Comparison of ENCODE assay signal across 21 cellular contexts in genomic region chr19:4174212-4174894, GRCh38. TPM values are rescaled to one million over a fixed set of nuclear protein-coding genes. Genes with fewer than 3 reads are reported as not detected.
DNase-seq lines count a peak whose midpoint lies in the region; ATAC-seq, FAIRE-seq and TF ChIP-seq lines count a peak whose summit lies in the region.
"Had no signal": no experiment of that assay in that cellular context is flagged by ENCODE, and none has a peak within 500 bp of the region (broad histone marks: within the 10 kb centered on the region; RNA-seq: fewer than 3 reads in every experiment).

No MANE protein-coding gene starts in this region.

- H3K9ac ChIP-seq in K562 (ENCODE audit: insufficient read depth in 1 of 2, low read depth in 2 of 2, low read length in 2 of 2), result peak overlapping the region in 1 of 2 experiments; percentile 64; a peak in 1 of 4 replicates
- H3K9ac ChIP-seq: BLaER1 treated with 17β-estradiol and CSF1 and Interleukin-3, amounts not matched to agents 10 nM and 100 nM had no signal

- in situ Hi-C loops in K562 (cut with MboI) (no loop called here), transverse colon (cut with MboI; ENCODE audit: low pct_ligation_motif_present in 1 of 4, low pct_unique_long_range_greater_than_20kb in 1 of 4, low sequenced_read_pairs in 3 of 4) (no loop called here)

- H3K36me3 ChIP-seq in HEK293 (ENCODE audit: control insufficient read depth in 2 of 2, insufficient read depth in 1 of 2, low read length in 2 of 2), result peaks cover 0 to 22% of the 10 kb centered on the region in 2 experiments; a peak in 2 of 3 replicates
- H3K36me3 ChIP-seq in K562 (ENCODE audit: control insufficient read depth, insufficient read depth, low read length), result peaks cover 16% of the 10 kb centered on the region; the same call in 1 of the 3 replicates
- peaks cover 0 to 10% (median 2%) of the 10 kb centered on the region in 4 donors for H3K36me3 ChIP-seq in transverse colon
- peaks cover 0 to 56% (median 42%) of the 10 kb centered on the region in 6 donors for H3K36me3 ChIP-seq in spleen

- POLR2A ChIA-PET in HEK293 (lab: Yijun Ruan, JAX) (interaction anchor here (0.6 kb wide), 1 partner anchor 10 kb away, joined by 4 read pairs; no protein-coding TSS in a partner anchor), K562 (lab: Yijun Ruan, JAX) (interaction anchor here (1.3 kb wide), 1 partner anchor 21 kb away, joined by 5 read pairs; the partner anchor contains the start of gene CREB3L3)

- ATAC-seq in K562 (peak; percentile 53), left colon (peak; percentile 80), GM18870 (IDR thresholded peaks at IDR 0.05; ENCODE audit: unreplicated experiment) (no peak)
- ATAC-seq: GM12878 had no signal

- CTCF ChIA-PET in HEK293 (lab: Yijun Ruan, JAX) (no interaction called here), K562 (lab: Yijun Ruan, JAX; ENCODE audit: low intra/inter-chr PET ratio) (no interaction called here)

- TF ChIP-seq RAD21 in K562 (CRISPR knock-in tag; conservative IDR thresholded peaks at IDR 0.05 in 1 of 2, IDR thresholded peaks at IDR 0.05 in 1 of 2), result no peak

- H3K4me3 ChIP-seq in HEK293 (ENCODE audit: low read depth, low read length) (no peak overlapping the region), K562 (no peak overlapping the region), transverse colon (no peak overlapping the region), spleen (no peak overlapping the region)
- H3K4me3 ChIP-seq: BLaER1 treated with 17β-estradiol and CSF1 and Interleukin-3, amounts not matched to agents 10 nM and 100 nM; GM12878 had no signal

- no peaks in the 10 kb centered on the region for H3K79me2 ChIP-seq in K562 (ENCODE audit: control insufficient read depth, insufficient read depth, low read length)

- DNase-seq in K562 (ENCODE audit: extremely low read depth in 1 of 4, low spot score in 3 of 4), result peak in 1 of 4 experiments; percentile 25
- peak; percentile 53 to 79 for DNase-seq in left colon
- peak; percentile 65 for DNase-seq in transverse colon
- no peak for DNase-seq in spleen
- DNase-seq in activated CD8-positive, alpha-beta memory T cell treated with anti-CD3 and anti-CD28 coated beads, Interleukin-2, amount 50 U/mL, for 48 hours, result no peak
- DNase-seq: ACHN; Calu3; CD4-positive, CD25-positive, alpha-beta regulatory T cell; DMS 273 treated with DMSO at 0.1 percent for 48 hours; DMS79; HCEC 1CT; KBM-7 had no signal

- peaks cover 8 to 26% of the 10 kb centered on the region in 2 experiments; a peak in 4 of 5 replicates for H3K27me3 ChIP-seq in K562 (ENCODE audit: control insufficient read depth in 2 of 2, insufficient read depth in 2 of 2, low read length in 2 of 2)
- H3K27me3 ChIP-seq in transverse colon, result peaks cover 20% of the 10 kb centered on the region
- H3K27me3 ChIP-seq in spleen (replicated peaks in 1 of 7), result peaks cover 0 to 27% (median 15%) of the 10 kb centered on the region in 7 donors

- H3K9me3 ChIP-seq in HEK293 (ENCODE audit: control insufficient read depth, insufficient read depth, low read depth, low read length) (no peaks in the 10 kb centered on the region), K562 (replicated peaks; ENCODE audit: control insufficient read depth, insufficient read depth, low read depth, low read length) (no peaks in the 10 kb centered on the region), transverse colon (no peaks in the 10 kb centered on the region), spleen (no peaks in the 10 kb centered on the region)
- H3K9me3 ChIP-seq: BLaER1 treated with 17β-estradiol and CSF1 and Interleukin-3, amounts not matched to agents 10 nM and 100 nM had no signal

- no peak overlapping the region for H3K4me2 ChIP-seq in K562 (ENCODE audit: insufficient read depth, low read length)
- H3K4me2 ChIP-seq: BLaER1 treated with 17β-estradiol and CSF1 and Interleukin-3, amounts not matched to agents 10 nM and 100 nM had no signal

- no peaks in the 10 kb centered on the region for H3K4me1 ChIP-seq in HEK293 (ENCODE audit: control insufficient read depth, insufficient read depth, low read length)
- H3K4me1 ChIP-seq in K562 (replicated peaks in 1 of 2; ENCODE audit: control insufficient read depth in 2 of 2, insufficient read depth in 2 of 2, low read length in 2 of 2), result peaks cover 0 to 47% of the 10 kb centered on the region in 2 experiments; a peak in 2 of 5 replicates
- peaks cover 0 to 24% (median 23%) of the 10 kb centered on the region in 4 donors for H3K4me1 ChIP-seq in transverse colon
- H3K4me1 ChIP-seq in spleen, result peaks cover 0 to 8% (median 7%) of the 10 kb centered on the region in 6 donors

- TF ChIP-seq CTCF in HEK293 (tag by site-specific recombination; IDR thresholded peaks at IDR 0.05), result no peak
- TF ChIP-seq CTCF in K562 (IDR thresholded peaks at IDR 0.05 in 2 of 3, conservative IDR thresholded peaks at IDR 0.05 in 1 of 3; ENCODE audit: insufficient read depth in 2 of 3, low read depth in 1 of 3, low read length in 3 of 3), result no peak
- no peak for TF ChIP-seq CTCF in transverse colon (IDR thresholded peaks at IDR 0.05)
- TF ChIP-seq CTCF in spleen (IDR thresholded peaks at IDR 0.05 in 8 of 11, conservative IDR thresholded peaks at IDR 0.05 in 3 of 11), result no peak

- no peak overlapping the region for H2AFZ ChIP-seq in K562 (ENCODE audit: low read depth, low read length)

- H4K20me1 ChIP-seq in K562 (replicated peaks; ENCODE audit: control insufficient read depth, insufficient read depth, low read length), result peaks cover 12% of the 10 kb centered on the region; the same call in 1 of the 2 replicates

- intact Hi-C loops in K562 (cut with micrococcal nuclease) (no loop called here), left colon (cut with DNase I, micrococcal nuclease) (no loop called here), transverse colon (cut with DNase I; ENCODE audit: low total_unique reads) (no loop called here), spleen (cut with DNase I; ENCODE audit: low total_unique reads) (no loop called here)

- no peaks in the 10 kb centered on the region for H3K9me1 ChIP-seq in K562 (ENCODE audit: control insufficient read depth, insufficient read depth, low read length)

- no peak for TF ChIP-seq POLR2A in K562 (conservative IDR thresholded peaks at IDR 0.05)
- no peak for TF ChIP-seq POLR2A in transverse colon (IDR thresholded peaks at IDR 0.05)
- TF ChIP-seq POLR2A in spleen (IDR thresholded peaks at IDR 0.05), result no peak

- WGBS in K562 (ENCODE audit: insufficient coverage, low coverage, missing lambda C conversion rate), result 26% methylated on average over 6 of the region's 21 CpGs
- 69 to 80% methylated on average over 1 to 16 of the region's 21 CpGs for WGBS in transverse colon (ENCODE audit: low coverage in 1 of 2), 2 donors
- WGBS in spleen, 5 donors, result 83 to 94% (median 88%) methylated on average over 13 to 21 of the region's 21 CpGs

- no TSS peak for BruUV-seq in K562 (replicated peaks; lab: Mats Ljungman, UMichigan)

- no peak for TF ChIP-seq EP300 in K562 (IDR thresholded peaks at IDR 0.05; ENCODE audit: low read length)
- TF ChIP-seq EP300 in transverse colon (IDR thresholded peaks at IDR 0.05; ENCODE audit: low read depth), result no peak

- FAIRE-seq in K562 (lab: Jason Lieb, UNC), result no peak
- FAIRE-seq: GM12878, GM18507, GM19239, H1 had no signal

- H3K27ac ChIP-seq in HEK293 (ENCODE audit: extremely low read depth, low read depth, low read length), result no peak overlapping the region
- no peak overlapping the region for H3K27ac ChIP-seq in K562 (ENCODE audit: extremely low read depth, low read depth, low read length)
- peak overlapping the region; percentile 56 to 74 (median 72) for H3K27ac ChIP-seq in transverse colon
- H3K27ac ChIP-seq in spleen, result no peak overlapping the region
- H3K27ac ChIP-seq: BLaER1 treated with 17β-estradiol and CSF1 and Interleukin-3, amounts not matched to agents 10 nM and 100 nM had no signal

RNA-seq across cellular contexts. Expression of gene SIRT6, which starts 8.0 kb away (rescaled TPM):
- total RNA-seq in K562 (2011; cell fraction: chromatin; rRNA removed; ENCODE audit: low replicate concordance), result 19.9 and 49.6 TPM in 2 replicates
- total RNA-seq in K562 (2011; cell fraction: nucleolus; rRNA removed), result 43.2 and 44.7 TPM in 2 replicates
- total RNA-seq in K562 (2011; cell fraction: nucleoplasm; rRNA removed), result 26.7 and 29.2 TPM in 2 replicates
- total RNA-seq in K562 (2014; rRNA removed) (26.7 and 32.5 TPM in 2 replicates), K562 (2014; rRNA removed; fragmentation: Illumina TruSeq; extraction: Trizol) (0.93 and 2.7 TPM in 2 replicates), K562 (2015; rRNA removed; fragmentation: Illumina TruSeq; extraction: Trizol) (10.2 and 11.0 TPM in 2 replicates), K562 (2021) (36.6 and 37.7 TPM in 2 replicates), left colon (100 to 1,000 TPM in 1 of 2 donors, 10 to 100 TPM in 1; 96.1 to 149 TPM), transverse colon (100 to 1,000 TPM; 141 to 215 (median 194) TPM), spleen (10 to 100 TPM; 15.9 to 39.8 (median 27.7) TPM)
- polyA plus RNA-seq in K562 (2011; rRNA removed) (15.0 and 20.8 TPM in 2 replicates), K562 (2014; fragmentation: Illumina TruSeq; extraction: Trizol) (8.0 and 23.9 TPM in 2 replicates), K562 (2014; fragmentation: Nextera tagmentation; extraction: Ambion mirVana) (1 to 10 TPM; 1.4 to 1.8 TPM), K562 (2014; rRNA removed) (37.3 and 41.1 TPM in 2 replicates), spleen (10 to 100 TPM; 23.1 to 37.5 (median 35.6) TPM)
- polyA plus RNA-seq in K562 (2011; cell fraction: cytosol; rRNA removed), result 25.2 and 50.5 TPM in 2 replicates
- 41.0 and 84.2 TPM in 2 replicates for polyA plus RNA-seq in K562 (2011; cell fraction: nucleus; rRNA removed)
- 27.9 and 32.4 TPM in 2 replicates for polyA plus RNA-seq in K562 (2012)
- polyA minus RNA-seq in K562 (2011; rRNA and poly(A)+ RNA removed), result 2.9 and 6.5 TPM in 2 replicates
- polyA minus RNA-seq in K562 (2011; cell fraction: cytosol; rRNA and poly(A)+ RNA removed), result 12.1 and 12.7 TPM in 2 replicates
- polyA minus RNA-seq in K562 (2011; cell fraction: nucleus; rRNA and poly(A)+ RNA removed), result 11.3 and 13.2 TPM in 2 replicates

RNA-seq across cellular contexts. Expression of gene ANKRD24, which starts 8.1 kb away (rescaled TPM):
- total RNA-seq in K562 (2011; cell fraction: chromatin; rRNA removed; ENCODE audit: low replicate concordance), result 0.53 and 1.2 TPM in 2 replicates
- total RNA-seq in K562 (2011; cell fraction: nucleolus; rRNA removed), result 0.13 and 0.17 TPM in 2 replicates
- total RNA-seq in K562 (2011; cell fraction: nucleoplasm; rRNA removed), result 0.15 and 0.37 TPM in 2 replicates
- total RNA-seq in K562 (2014; rRNA removed), result 0.08 TPM in 1 of 2 replicates, not detected in the other
- not detected in 2 replicates for total RNA-seq in K562 (2014; rRNA removed; fragmentation: Illumina TruSeq; extraction: Trizol)
- total RNA-seq in K562 (2015; rRNA removed; fragmentation: Illumina TruSeq; extraction: Trizol), result not detected in 2 replicates
- total RNA-seq in K562 (2021), result 0.07 and 0.38 TPM in 2 replicates
- polyA plus RNA-seq in K562 (2011; rRNA removed), result 0.11 and 0.24 TPM in 2 replicates
- polyA plus RNA-seq in K562 (2011; cell fraction: cytosol; rRNA removed), result 0.31 and 0.34 TPM in 2 replicates
- 0.48 TPM in 2 replicates for polyA plus RNA-seq in K562 (2011; cell fraction: nucleus; rRNA removed)
- 0.09 and 0.51 TPM in 2 replicates for polyA plus RNA-seq in K562 (2012)
- polyA plus RNA-seq in K562 (2014; fragmentation: Illumina TruSeq; extraction: Trizol), result 0.07 TPM in 1 of 2 replicates, not detected in the other
- polyA plus RNA-seq in K562 (2014; fragmentation: Nextera tagmentation; extraction: Ambion mirVana), result not detected
- polyA plus RNA-seq in K562 (2014; rRNA removed), result 0.03 and 0.12 TPM in 2 replicates
- 0.11 and 0.27 TPM in 2 replicates for polyA minus RNA-seq in K562 (2011; rRNA and poly(A)+ RNA removed)
- polyA minus RNA-seq in K562 (2011; cell fraction: cytosol; rRNA and poly(A)+ RNA removed), result not detected in 2 replicates
- 0.11 and 0.13 TPM in 2 replicates for polyA minus RNA-seq in K562 (2011; cell fraction: nucleus; rRNA and poly(A)+ RNA removed)
- total RNA-seq in left colon, result 1 to 10 TPM; 1.0 to 1.1 TPM
- 1 to 10 TPM; 1.2 to 6.4 (median 2.1) TPM for total RNA-seq in transverse colon
- total RNA-seq in spleen, result 1 to 10 TPM in 3 of 7 donors, under 1 TPM in 4; 0.67 to 2.2 (median 0.97) TPM
- 1 to 10 TPM in 1 of 3 donors, under 1 TPM in 2; 0.70 to 1.4 (median 0.80) TPM for polyA plus RNA-seq in spleen

RNA-seq across cellular contexts. Expression of gene CREB3L3, which starts 20.9 kb away (rescaled TPM):
- total RNA-seq in K562 (2011; cell fraction: chromatin; rRNA removed; ENCODE audit: low replicate concordance), result not detected in 2 replicates
- total RNA-seq in K562 (2011; cell fraction: nucleolus; rRNA removed), result not detected in 2 replicates
- total RNA-seq in K562 (2011; cell fraction: nucleoplasm; rRNA removed), result not detected in 2 replicates
- not detected in 2 replicates for total RNA-seq in K562 (2014; rRNA removed)
- not detected in 2 replicates for total RNA-seq in K562 (2014; rRNA removed; fragmentation: Illumina TruSeq; extraction: Trizol)
- total RNA-seq in K562 (2015; rRNA removed; fragmentation: Illumina TruSeq; extraction: Trizol), result 0.11 TPM in 1 of 2 replicates, not detected in the other
- 0.07 TPM in 1 of 2 replicates, not detected in the other for total RNA-seq in K562 (2021)
- 0.03 TPM in 1 of 2 replicates, not detected in the other for polyA plus RNA-seq in K562 (2011; rRNA removed)
- polyA plus RNA-seq in K562 (2011; cell fraction: cytosol; rRNA removed), result not detected in 2 replicates
- not detected in 2 replicates for polyA plus RNA-seq in K562 (2011; cell fraction: nucleus; rRNA removed)
- 0.08 and 0.17 TPM in 2 replicates for polyA plus RNA-seq in K562 (2012)
- polyA plus RNA-seq in K562 (2014; fragmentation: Illumina TruSeq; extraction: Trizol), result 0.06 TPM in 1 of 2 replicates, not detected in the other
- polyA plus RNA-seq in K562 (2014; fragmentation: Nextera tagmentation; extraction: Ambion mirVana), result not detected
- 0.38 TPM in 1 of 2 replicates, not detected in the other for polyA plus RNA-seq in K562 (2014; rRNA removed)
- not detected in 2 replicates for polyA minus RNA-seq in K562 (2011; rRNA and poly(A)+ RNA removed)
- not detected in 2 replicates for polyA minus RNA-seq in K562 (2011; cell fraction: cytosol; rRNA and poly(A)+ RNA removed)
- polyA minus RNA-seq in K562 (2011; cell fraction: nucleus; rRNA and poly(A)+ RNA removed), result not detected in 2 replicates
- total RNA-seq in left colon, result 1 to 10 TPM; 6.7 to 7.0 TPM
- total RNA-seq in transverse colon, result 10 to 100 TPM in 1 of 4 donors, 1 to 10 TPM in 2, not detected in 1; 1.1 to 16.4 (median 2.3) TPM
- 1 to 10 TPM in 1 of 7 donors, under 1 TPM in 2, not detected in 4; 0.19 to 1.1 (median 0.37) TPM for total RNA-seq in spleen
- polyA plus RNA-seq in spleen, result under 1 TPM in 1 of 3 donors, not detected in 2; 0.07 TPM
- total RNA-seq: A172; CD4-positive, CD25-positive, alpha-beta regulatory T cell; G401; GM12878; H1 had no signal

RNA-seq across cellular contexts. Expression of gene MAP2K2, which starts 50.4 kb away (rescaled TPM):
- 38.8 and 113 TPM in 2 replicates for total RNA-seq in K562 (2011; cell fraction: chromatin; rRNA removed; ENCODE audit: low replicate concordance)
- 81.4 and 92.0 TPM in 2 replicates for total RNA-seq in K562 (2011; cell fraction: nucleolus; rRNA removed)
- total RNA-seq in K562 (2011; cell fraction: nucleoplasm; rRNA removed), result 58.5 and 81.8 TPM in 2 replicates
- 140 and 200 TPM in 2 replicates for total RNA-seq in K562 (2014; rRNA removed)
- total RNA-seq in K562 (2014; rRNA removed; fragmentation: Illumina TruSeq; extraction: Trizol), result 58.3 and 60.9 TPM in 2 replicates
- 72.6 and 78.0 TPM in 2 replicates for total RNA-seq in K562 (2015; rRNA removed; fragmentation: Illumina TruSeq; extraction: Trizol)
- 150 and 151 TPM in 2 replicates for total RNA-seq in K562 (2021)
- polyA plus RNA-seq in K562 (2011; rRNA removed), result 40.4 and 41.5 TPM in 2 replicates
- polyA plus RNA-seq in K562 (2011; cell fraction: cytosol; rRNA removed), result 60.4 and 128 TPM in 2 replicates
- polyA plus RNA-seq in K562 (2011; cell fraction: nucleus; rRNA removed), result 70.1 and 145 TPM in 2 replicates
- polyA plus RNA-seq in K562 (2012), result 110 and 220 TPM in 2 replicates
- polyA plus RNA-seq in K562 (2014; fragmentation: Illumina TruSeq; extraction: Trizol), result 41.1 and 84.5 TPM in 2 replicates
- 1 to 10 TPM; 1.0 to 5.0 TPM for polyA plus RNA-seq in K562 (2014; fragmentation: Nextera tagmentation; extraction: Ambion mirVana)
- 90.7 and 97.4 TPM in 2 replicates for polyA plus RNA-seq in K562 (2014; rRNA removed)
- polyA minus RNA-seq in K562 (2011; rRNA and poly(A)+ RNA removed), result 14.2 and 24.8 TPM in 2 replicates
- polyA minus RNA-seq in K562 (2011; cell fraction: cytosol; rRNA and poly(A)+ RNA removed), result 63.5 and 95.7 TPM in 2 replicates
- 31.5 and 34.3 TPM in 2 replicates for polyA minus RNA-seq in K562 (2011; cell fraction: nucleus; rRNA and poly(A)+ RNA removed)
- 100 to 1,000 TPM; 208 to 229 TPM for total RNA-seq in left colon
- total RNA-seq in transverse colon, result 100 to 1,000 TPM; 136 to 199 (median 195) TPM
- total RNA-seq in spleen, result 100 to 1,000 TPM in 5 of 7 donors, 10 to 100 TPM in 2; 95.3 to 131 (median 101) TPM
- polyA plus RNA-seq in spleen, result 100 to 1,000 TPM; 117 to 165 (median 160) TPM

RNA-seq across cellular contexts. Expression of gene EBI3, which starts 55.0 kb away (rescaled TPM):
- total RNA-seq in K562 (2011; cell fraction: chromatin; rRNA removed; ENCODE audit: low replicate concordance), result not detected in 2 replicates
- total RNA-seq in K562 (2011; cell fraction: nucleolus; rRNA removed), result 0.33 and 0.39 TPM in 2 replicates
- not detected in 2 replicates for total RNA-seq in K562 (2011; cell fraction: nucleoplasm; rRNA removed)
- total RNA-seq in K562 (2014; rRNA removed), result not detected in 2 replicates
- not detected in 2 replicates for total RNA-seq in K562 (2014; rRNA removed; fragmentation: Illumina TruSeq; extraction: Trizol)
- not detected in 2 replicates for total RNA-seq in K562 (2015; rRNA removed; fragmentation: Illumina TruSeq; extraction: Trizol)
- total RNA-seq in K562 (2021), result 0.22 TPM in 1 of 2 replicates, not detected in the other
- 0.12 and 0.35 TPM in 2 replicates for polyA plus RNA-seq in K562 (2011; rRNA removed)
- 0.34 and 1.2 TPM in 2 replicates for polyA plus RNA-seq in K562 (2011; cell fraction: cytosol; rRNA removed)
- polyA plus RNA-seq in K562 (2011; cell fraction: nucleus; rRNA removed), result 0.13 and 0.36 TPM in 2 replicates
- polyA plus RNA-seq in K562 (2012), result 0.21 and 0.47 TPM in 2 replicates
- polyA plus RNA-seq in K562 (2014; fragmentation: Illumina TruSeq; extraction: Trizol), result 0.30 TPM in 1 of 2 replicates, not detected in the other
- polyA plus RNA-seq in K562 (2014; fragmentation: Nextera tagmentation; extraction: Ambion mirVana), result not detected
- 0.08 and 0.40 TPM in 2 replicates for polyA plus RNA-seq in K562 (2014; rRNA removed)
- not detected in 2 replicates for polyA minus RNA-seq in K562 (2011; rRNA and poly(A)+ RNA removed)
- polyA minus RNA-seq in K562 (2011; cell fraction: cytosol; rRNA and poly(A)+ RNA removed), result not detected in 2 replicates
- not detected in 2 replicates for polyA minus RNA-seq in K562 (2011; cell fraction: nucleus; rRNA and poly(A)+ RNA removed)
- total RNA-seq in left colon, result 1 to 10 TPM in 1 of 2 donors, under 1 TPM in 1; 0.40 to 2.6 TPM
- total RNA-seq in transverse colon, result 1 to 10 TPM in 2 of 4 donors, under 1 TPM in 1, not detected in 1; 0.96 to 3.7 (median 3.7) TPM
- total RNA-seq in spleen, result 10 to 100 TPM; 16.2 to 60.6 (median 38.1) TPM
- polyA plus RNA-seq in spleen, result 10 to 100 TPM; 15.0 to 32.9 (median 27.5) TPM
- total RNA-seq: CD4-positive, CD25-positive, alpha-beta regulatory T cell had no signal

Comparison
In these comparisons a context has a peak if more than half of its experiments do, and no peak if none do; other contexts are left out.
1. H3K27ac ChIP-seq: peak in transverse colon (4 of 4); none in HEK293 (single experiment), K562 (single experiment) and spleen (0 of 8).
2. DNase-seq: peak in left colon (2 of 2) and transverse colon (single experiment); none in spleen (single experiment) and activated CD8-positive, alpha-beta memory T cell treated with anti-CD3 and anti-CD28 coated beads, Interleukin-2, amount 50 U/mL, for 48 hours (single experiment).
3. Of the 44 proteins assayed by ChIP-seq in both K562 and HEK293: peak only in K562: ZBTB7A; only in HEK293: KLF1; in both: none; in neither: 42.